ENCODE assay signal across 2 cellular contexts in the genomic region with DNA sequence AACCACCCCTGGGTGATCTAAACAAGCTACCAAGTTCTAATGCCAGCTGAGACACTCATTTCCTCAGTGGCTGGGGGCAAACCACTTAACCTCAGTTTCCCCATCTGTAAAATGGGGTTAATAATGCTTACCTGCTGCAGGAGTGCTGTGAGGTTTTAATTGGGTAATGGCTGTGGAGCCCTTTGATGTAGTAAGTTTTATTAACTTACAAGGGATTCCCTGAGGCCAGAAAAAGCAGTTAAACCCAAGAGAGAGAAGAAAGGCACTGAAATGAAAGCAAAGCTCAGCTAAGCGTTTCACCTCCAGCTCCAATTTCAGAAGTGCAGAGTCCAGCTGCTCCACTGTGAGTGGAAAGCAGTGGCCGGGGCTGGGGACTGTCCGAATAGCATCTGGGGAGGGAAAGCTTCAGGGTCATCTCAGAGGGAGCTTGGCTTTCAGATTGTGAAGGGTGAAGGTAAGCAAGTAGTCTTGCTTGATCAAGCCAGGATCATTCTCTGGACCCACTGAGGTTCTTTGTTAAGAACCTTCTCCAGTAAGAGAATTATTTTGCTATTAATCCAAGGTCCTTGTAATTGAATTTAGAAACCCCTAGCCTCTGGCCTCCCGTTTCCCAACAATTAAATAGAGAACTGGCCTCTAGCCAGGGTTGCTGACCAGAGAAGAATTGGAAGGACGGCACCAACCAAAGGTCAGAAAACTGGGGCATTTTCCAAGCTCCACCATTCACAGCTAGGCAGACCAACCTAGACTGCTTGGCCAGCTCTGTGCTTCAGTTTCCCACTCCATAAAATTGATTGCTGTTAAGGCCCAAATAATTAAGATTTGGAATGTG.
TF ChIP-seq lines count a peak whose summit lies in the region.

No MANE protein-coding gene starts in this region.

TF ChIP-seq in SK-N-SH, 30 proteins besides CTCF, POLR2A, EP300 and RAD21 (continued from another document):
- TF ChIP-seq, protein P1, sequence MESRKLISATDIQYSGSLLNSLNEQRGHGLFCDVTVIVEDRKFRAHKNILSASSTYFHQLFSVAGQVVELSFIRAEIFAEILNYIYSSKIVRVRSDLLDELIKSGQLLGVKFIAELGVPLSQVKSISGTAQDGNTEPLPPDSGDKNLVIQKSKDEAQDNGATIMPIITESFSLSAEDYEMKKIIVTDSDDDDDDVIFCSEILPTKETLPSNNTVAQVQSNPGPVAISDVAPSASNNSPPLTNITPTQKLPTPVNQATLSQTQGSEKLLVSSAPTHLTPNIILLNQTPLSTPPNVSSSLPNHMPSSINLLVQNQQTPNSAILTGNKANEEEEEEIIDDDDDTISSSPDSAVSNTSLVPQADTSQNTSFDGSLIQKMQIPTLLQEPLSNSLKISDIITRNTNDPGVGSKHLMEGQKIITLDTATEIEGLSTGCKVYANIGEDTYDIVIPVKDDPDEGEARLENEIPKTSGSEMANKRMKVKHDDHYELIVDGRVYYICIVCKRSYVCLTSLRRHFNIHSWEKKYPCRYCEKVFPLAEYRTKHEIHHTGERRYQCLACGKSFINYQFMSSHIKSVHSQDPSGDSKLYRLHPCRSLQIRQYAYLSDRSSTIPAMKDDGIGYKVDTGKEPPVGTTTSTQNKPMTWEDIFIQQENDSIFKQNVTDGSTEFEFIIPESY (IDR thresholded peaks at IDR 0.05; ENCODE audit: borderline replicate concordance, low read depth), result no peak
- TF ChIP-seq NFIC (IDR thresholded peaks at IDR 0.05; ENCODE audit: borderline replicate concordance), result no peak
- TF ChIP-seq, protein P2, sequence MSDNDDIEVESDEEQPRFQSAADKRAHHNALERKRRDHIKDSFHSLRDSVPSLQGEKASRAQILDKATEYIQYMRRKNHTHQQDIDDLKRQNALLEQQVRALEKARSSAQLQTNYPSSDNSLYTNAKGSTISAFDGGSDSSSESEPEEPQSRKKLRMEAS (IDR thresholded peaks at IDR 0.05; ENCODE audit: low read depth), result no peak
- no peak for TF ChIP-seq RXRA (IDR thresholded peaks at IDR 0.05; ENCODE audit: borderline replicate concordance, low read depth)
- no peak for TF ChIP-seq SIN3A (IDR thresholded peaks at IDR 0.05; ENCODE audit: borderline replicate concordance, low read depth, low read length)

TF ChIP-seq in SK-N-SH treated with all-trans-retinoic acid at 6 μM for 48 hours, 23 proteins besides CTCF, POLR2A, EP300 and RAD21 (continued from another document):
- TF ChIP-seq, protein P3, sequence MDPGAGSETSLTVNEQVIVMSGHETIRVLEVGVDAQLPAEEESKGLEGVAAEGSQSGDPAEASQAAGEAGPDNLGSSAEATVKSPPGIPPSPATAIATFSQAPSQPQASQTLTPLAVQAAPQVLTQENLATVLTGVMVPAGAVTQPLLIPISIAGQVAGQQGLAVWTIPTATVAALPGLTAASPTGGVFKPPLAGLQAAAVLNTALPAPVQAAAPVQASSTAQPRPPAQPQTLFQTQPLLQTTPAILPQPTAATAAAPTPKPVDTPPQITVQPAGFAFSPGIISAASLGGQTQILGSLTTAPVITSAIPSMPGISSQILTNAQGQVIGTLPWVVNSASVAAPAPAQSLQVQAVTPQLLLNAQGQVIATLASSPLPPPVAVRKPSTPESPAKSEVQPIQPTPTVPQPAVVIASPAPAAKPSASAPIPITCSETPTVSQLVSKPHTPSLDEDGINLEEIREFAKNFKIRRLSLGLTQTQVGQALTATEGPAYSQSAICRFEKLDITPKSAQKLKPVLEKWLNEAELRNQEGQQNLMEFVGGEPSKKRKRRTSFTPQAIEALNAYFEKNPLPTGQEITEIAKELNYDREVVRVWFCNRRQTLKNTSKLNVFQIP (CRISPR knock-in tag; IDR thresholded peaks at IDR 0.05; ENCODE audit: borderline replicate concordance, low read depth), result no peak
